Comparison of ENCODE assay signal across 11 cellular contexts in genomic region chr5:103271570-103272289, GRCh38. TPM values are rescaled to one million over a fixed set of nuclear protein-coding genes. Genes with fewer than 3 reads are reported as not detected.
DNase-seq lines count a peak whose midpoint lies in the region; ATAC-seq lines count a peak whose summit lies in the region.
"Had no signal": no experiment of that assay in that cellular context is flagged by ENCODE, and none has a peak within 500 bp of the region (broad histone marks: within the 10 kb centered on the region; RNA-seq: fewer than 3 reads in every experiment).

No MANE protein-coding gene starts in this region.

- H3K4me3 ChIP-seq in CD4-positive, alpha-beta memory T cell (ENCODE audit: low read length in 2 of 2), result no peak overlapping the region

- H3K4me1 ChIP-seq in CD4-positive, alpha-beta memory T cell (ENCODE audit: insufficient read depth, low read length), result no peaks in the 10 kb centered on the region

- no peaks in the 10 kb centered on the region for H3K27me3 Mint-ChIP-seq in CD4-positive, alpha-beta memory T cell
- H3K27me3 Mint-ChIP-seq in T-helper 17 cell, result no peaks in the 10 kb centered on the region
- H3K27me3 Mint-ChIP-seq: IgD-negative memory B cell had no signal

- ATAC-seq in GM18867 (IDR thresholded peaks at IDR 0.05; ENCODE audit: unreplicated experiment) (peak; percentile 41), T-helper 17 cell (no peak), left colon (peak; percentile 71), GM18873 (IDR thresholded peaks at IDR 0.05; ENCODE audit: low FRiP score, unreplicated experiment) (no peak)

- H3K9me3 ChIP-seq in CD4-positive, alpha-beta memory T cell (ENCODE audit: control insufficient read depth in 1 of 2, low read length in 2 of 2), result no peaks in the 10 kb centered on the region
- no peaks in the 10 kb centered on the region for H3K9me3 ChIP-seq in T-helper 17 cell (ENCODE audit: control insufficient read depth, low read length, poor library complexity, severe bottlenecking)

- H3K4me3 Mint-ChIP-seq in CD4-positive, alpha-beta memory T cell, result peak overlapping the region; percentile 9 to 69 (median 46)
- peak overlapping the region; percentile 61 for H3K4me3 Mint-ChIP-seq in T-helper 17 cell

- H3K9me3 Mint-ChIP-seq in CD4-positive, alpha-beta memory T cell, result no peaks in the 10 kb centered on the region
- H3K9me3 Mint-ChIP-seq: IgD-negative memory B cell had no signal

- no peak for DNase-seq in CD4-positive, alpha-beta memory T cell
- DNase-seq in T-helper 17 cell (no peak), left colon (no peak), amygdala (lab: John Stamatoyannopoulos, UW) (no peak), HPDE6-E6E7 (ENCODE audit: extremely low spot score) (no peak), GOT3 (lab: John Stamatoyannopoulos, UW) (no peak)
- DNase-seq: activated gamma-delta T cell, islet precursor cell had no signal

- POLR2A ChIA-PET in CD4-positive, alpha-beta memory T cell (lab: Charles Lee; ENCODE audit: partially characterized antibody), result no interaction called here

- CTCF ChIA-PET in CD4-positive, alpha-beta memory T cell (lab: Charles Lee; ENCODE audit: partially characterized antibody), result interaction anchor here (0.6 kb wide), 1 partner anchor 8 kb away, joined by 3 read pairs; no protein-coding TSS in a partner anchor

- H3K27ac ChIP-seq in CD4-positive, alpha-beta memory T cell (ENCODE audit: low read depth, low read length), result no peak overlapping the region

- H3K27me3 ChIP-seq in CD4-positive, alpha-beta memory T cell (ENCODE audit: insufficient read depth, low read length), result no peaks in the 10 kb centered on the region

- H3K36me3 ChIP-seq in CD4-positive, alpha-beta memory T cell (ENCODE audit: insufficient read depth, low read length), result no peaks in the 10 kb centered on the region

- peaks cover 8 to 17% (median 14%) of the 10 kb centered on the region in 4 donors for H3K4me1 Mint-ChIP-seq in CD4-positive, alpha-beta memory T cell
- peaks cover 10% of the 10 kb centered on the region for H3K4me1 Mint-ChIP-seq in T-helper 17 cell

- H3K36me3 Mint-ChIP-seq in CD4-positive, alpha-beta memory T cell, result peaks cover 8 to 18% of the 10 kb centered on the region in 2 donors
- no peaks in the 10 kb centered on the region for H3K36me3 Mint-ChIP-seq in T-helper 17 cell (ENCODE audit: low read depth)

- intact Hi-C loops in CD4-positive, alpha-beta memory T cell (cut with micrococcal nuclease), result no loop called here
- intact Hi-C loops in left colon (cut with DNase I, micrococcal nuclease), result no loop called here

- peak overlapping the region in 2 of 7 donors; percentile 25 to 29 for H3K27ac Mint-ChIP-seq in CD4-positive, alpha-beta memory T cell
- no peak overlapping the region for H3K27ac Mint-ChIP-seq in T-helper 17 cell
- H3K27ac Mint-ChIP-seq: IgD-negative memory B cell had no signal

RNA-seq across cellular contexts. Expression of gene MACIR, which starts 13.2 kb away (rescaled TPM):
- 1 to 10 TPM; 2.9 to 3.4 TPM for total RNA-seq in CD4-positive, alpha-beta memory T cell
- 1 to 10 TPM; 2.1 to 4.3 TPM for polyA plus RNA-seq in CD4-positive, alpha-beta memory T cell
- total RNA-seq in T-helper 17 cell (1 to 10 TPM; 1.7 to 3.6 TPM), left colon (10 to 100 TPM; 54.5 to 61.4 TPM)

Comparison
In these comparisons a context has a peak if more than half of its experiments do, and no peak if none do; other contexts are left out.
1. ATAC-seq: peak in GM18867 (single experiment) and left colon (single experiment); none in T-helper 17 cell (single experiment) and GM18873 (single experiment).
2. RNA of gene MACIR, which starts 13.2 kb away (total RNA-seq): 54.5 to 61.4 TPM in left colon; 1.7 to 3.6 TPM in T-helper 17 cell and 2.9 to 3.4 TPM in CD4-positive, alpha-beta memory T cell; every median in the first group is over 10 times any median in the second.